19 cellular contexts compared by ENCODE assay signal in genomic region chr1:92820551-92820950, GRCh38.
"Had no signal": no experiment of that assay in that cellular context is flagged by ENCODE, and none has a peak within 500 bp of the region (broad histone marks: within the 10 kb centered on the region; RNA-seq: fewer than 3 reads in every experiment).

No MANE protein-coding gene starts in this region.

- H3K9me3 ChIP-seq: colonic mucosa, gastrocnemius medialis, heart right ventricle, lower lobe of right lung, pancreas, stomach, thoracic aorta had no signal

- DNase-seq: colonic mucosa; dermis blood vessel endothelial cell; gastrocnemius medialis; heart right ventricle; hypothalamus; kidney glomerular epithelial cell; lower lobe of right lung; nucleus accumbens; pancreas; right cardiac atrium; small intestine; stimulated activated CD4-positive, alpha-beta T cell treated with anti-CD3 and anti-CD28 coated beads, Interleukin-12 subunit alpha, Interleukin-12 subunit beta, amount 100 ng/mL, for 4 hours; stimulated activated naive CD4-positive, alpha-beta T cell; stomach; substantia nigra had no signal

- H3K4me3 ChIP-seq: colonic mucosa, gastrocnemius medialis, heart right ventricle, lower lobe of right lung, neural progenitor cell, pancreas, stomach, thoracic aorta had no signal

- H3K27me3 ChIP-seq: colonic mucosa, gastrocnemius medialis, heart right ventricle, neural progenitor cell, pancreas, stomach had no signal

- H3K4me1 ChIP-seq: colonic mucosa, gastrocnemius medialis, heart right ventricle, lower lobe of right lung, neural progenitor cell, pancreas had no signal

- ATAC-seq: gastrocnemius medialis; heart right ventricle; left lobe of liver; natural killer cell treated with Interleukin-12 subunit alpha and Interleukin-12 subunit beta and Interleukin-15 and Interleukin-18, amount 100 ng/mL, for 72 hours; pancreas; right cardiac atrium had no signal

- H3K4me2 ChIP-seq: neural progenitor cell had no signal

- H3K9ac ChIP-seq: neural progenitor cell had no signal

- H3K27ac ChIP-seq: colonic mucosa, gastrocnemius medialis, heart right ventricle, lower lobe of right lung, neural progenitor cell, pancreas, stomach, thoracic aorta had no signal

- H3K36me3 ChIP-seq: colonic mucosa, gastrocnemius medialis, heart right ventricle, lower lobe of right lung, neural progenitor cell, pancreas, stomach, thoracic aorta had no signal
